In the genomic region with DNA sequence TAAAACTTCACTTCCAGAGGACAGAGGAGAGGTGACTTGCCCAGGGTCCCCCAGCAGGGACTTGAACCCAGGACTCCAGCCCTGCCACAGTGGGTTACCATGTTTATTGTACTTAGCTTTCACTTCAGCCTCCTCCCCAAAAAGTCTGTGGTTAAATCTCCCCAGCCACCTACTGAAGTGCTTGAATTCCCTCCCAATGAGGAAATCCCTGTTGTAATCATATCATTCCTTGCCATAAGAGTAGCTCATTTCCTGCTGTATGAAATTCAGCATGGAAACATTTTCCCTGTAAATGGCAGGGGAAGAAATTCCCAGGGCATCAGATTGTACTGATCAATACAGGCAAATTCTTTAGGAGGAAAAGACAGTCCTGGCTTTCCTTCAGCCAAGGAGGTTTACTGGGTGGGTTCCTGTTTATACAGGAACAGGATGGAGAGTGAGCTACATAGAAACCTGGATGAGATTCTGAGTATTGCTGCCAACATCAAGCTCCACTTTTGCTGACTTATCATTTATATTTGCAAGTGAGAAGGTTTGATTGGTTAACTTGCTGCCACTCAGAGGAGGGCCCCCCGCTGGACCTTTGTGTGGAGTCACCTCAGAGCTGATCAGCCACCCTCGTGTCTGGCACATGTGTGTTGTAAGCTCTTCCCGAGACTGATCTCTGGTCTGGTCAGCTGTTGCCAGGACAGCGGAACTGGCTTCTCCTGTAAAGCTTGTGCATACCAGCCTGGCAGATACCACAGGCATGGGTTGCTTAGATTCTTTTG, we compare ENCODE assay signal across 1 cellular context.
TF ChIP-seq lines count a peak whose summit lies in the region.

No MANE protein-coding gene starts in this region.

TF ChIP-seq in HepG2, 621 proteins besides CTCF, POLR2A, EP300 and RAD21 (continued from another document and continues in another):
- TF ChIP-seq, protein P1, sequence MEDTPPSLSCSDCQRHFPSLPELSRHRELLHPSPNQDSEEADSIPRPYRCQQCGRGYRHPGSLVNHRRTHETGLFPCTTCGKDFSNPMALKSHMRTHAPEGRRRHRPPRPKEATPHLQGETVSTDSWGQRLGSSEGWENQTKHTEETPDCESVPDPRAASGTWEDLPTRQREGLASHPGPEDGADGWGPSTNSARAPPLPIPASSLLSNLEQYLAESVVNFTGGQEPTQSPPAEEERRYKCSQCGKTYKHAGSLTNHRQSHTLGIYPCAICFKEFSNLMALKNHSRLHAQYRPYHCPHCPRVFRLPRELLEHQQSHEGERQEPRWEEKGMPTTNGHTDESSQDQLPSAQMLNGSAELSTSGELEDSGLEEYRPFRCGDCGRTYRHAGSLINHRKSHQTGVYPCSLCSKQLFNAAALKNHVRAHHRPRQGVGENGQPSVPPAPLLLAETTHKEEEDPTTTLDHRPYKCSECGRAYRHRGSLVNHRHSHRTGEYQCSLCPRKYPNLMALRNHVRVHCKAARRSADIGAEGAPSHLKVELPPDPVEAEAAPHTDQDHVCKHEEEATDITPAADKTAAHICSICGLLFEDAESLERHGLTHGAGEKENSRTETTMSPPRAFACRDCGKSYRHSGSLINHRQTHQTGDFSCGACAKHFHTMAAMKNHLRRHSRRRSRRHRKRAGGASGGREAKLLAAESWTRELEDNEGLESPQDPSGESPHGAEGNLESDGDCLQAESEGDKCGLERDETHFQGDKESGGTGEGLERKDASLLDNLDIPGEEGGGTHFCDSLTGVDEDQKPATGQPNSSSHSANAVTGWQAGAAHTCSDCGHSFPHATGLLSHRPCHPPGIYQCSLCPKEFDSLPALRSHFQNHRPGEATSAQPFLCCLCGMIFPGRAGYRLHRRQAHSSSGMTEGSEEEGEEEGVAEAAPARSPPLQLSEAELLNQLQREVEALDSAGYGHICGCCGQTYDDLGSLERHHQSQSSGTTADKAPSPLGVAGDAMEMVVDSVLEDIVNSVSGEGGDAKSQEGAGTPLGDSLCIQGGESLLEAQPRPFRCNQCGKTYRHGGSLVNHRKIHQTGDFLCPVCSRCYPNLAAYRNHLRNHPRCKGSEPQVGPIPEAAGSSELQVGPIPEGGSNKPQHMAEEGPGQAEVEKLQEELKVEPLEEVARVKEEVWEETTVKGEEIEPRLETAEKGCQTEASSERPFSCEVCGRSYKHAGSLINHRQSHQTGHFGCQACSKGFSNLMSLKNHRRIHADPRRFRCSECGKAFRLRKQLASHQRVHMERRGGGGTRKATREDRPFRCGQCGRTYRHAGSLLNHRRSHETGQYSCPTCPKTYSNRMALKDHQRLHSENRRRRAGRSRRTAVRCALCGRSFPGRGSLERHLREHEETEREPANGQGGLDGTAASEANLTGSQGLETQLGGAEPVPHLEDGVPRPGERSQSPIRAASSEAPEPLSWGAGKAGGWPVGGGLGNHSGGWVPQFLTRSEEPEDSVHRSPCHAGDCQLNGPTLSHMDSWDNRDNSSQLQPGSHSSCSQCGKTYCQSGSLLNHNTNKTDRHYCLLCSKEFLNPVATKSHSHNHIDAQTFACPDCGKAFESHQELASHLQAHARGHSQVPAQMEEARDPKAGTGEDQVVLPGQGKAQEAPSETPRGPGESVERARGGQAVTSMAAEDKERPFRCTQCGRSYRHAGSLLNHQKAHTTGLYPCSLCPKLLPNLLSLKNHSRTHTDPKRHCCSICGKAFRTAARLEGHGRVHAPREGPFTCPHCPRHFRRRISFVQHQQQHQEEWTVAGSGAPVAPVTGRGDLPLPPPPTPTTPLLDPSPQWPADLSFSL (CRISPR knock-in tag; IDR thresholded peaks at IDR 0.05) = no peak
- TF ChIP-seq TBX3 (IDR thresholded peaks at IDR 0.05; ENCODE audit: borderline replicate concordance) = no peak
- no peak for TF ChIP-seq TSC22D2 (CRISPR knock-in tag; IDR thresholded peaks at IDR 0.05; ENCODE audit: borderline replicate concordance)
- 0 out of 2 replicates have a peak, but pooled peaks have one; percentile 37 for TF ChIP-seq ZBTB38 (CRISPR knock-in tag; IDR thresholded peaks at IDR 0.05)
- peak; percentile 60; the same call in 1 of the 2 replicates for TF ChIP-seq CCDC6 (CRISPR knock-in tag; IDR thresholded peaks at IDR 0.05)
- no peak for TF ChIP-seq ZNF615 (CRISPR knock-in tag; IDR thresholded peaks at IDR 0.05; ENCODE audit: borderline replicate concordance)
- TF ChIP-seq, protein P2, sequence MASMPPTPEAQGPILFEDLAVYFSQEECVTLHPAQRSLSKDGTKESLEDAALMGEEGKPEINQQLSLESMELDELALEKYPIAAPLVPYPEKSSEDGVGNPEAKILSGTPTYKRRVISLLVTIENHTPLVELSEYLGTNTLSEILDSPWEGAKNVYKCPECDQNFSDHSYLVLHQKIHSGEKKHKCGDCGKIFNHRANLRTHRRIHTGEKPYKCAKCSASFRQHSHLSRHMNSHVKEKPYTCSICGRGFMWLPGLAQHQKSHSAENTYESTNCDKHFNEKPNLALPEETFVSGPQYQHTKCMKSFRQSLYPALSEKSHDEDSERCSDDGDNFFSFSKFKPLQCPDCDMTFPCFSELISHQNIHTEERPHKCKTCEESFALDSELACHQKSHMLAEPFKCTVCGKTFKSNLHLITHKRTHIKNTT (CRISPR knock-in tag; IDR thresholded peaks at IDR 0.05) = no peak
- TF ChIP-seq, protein P3, sequence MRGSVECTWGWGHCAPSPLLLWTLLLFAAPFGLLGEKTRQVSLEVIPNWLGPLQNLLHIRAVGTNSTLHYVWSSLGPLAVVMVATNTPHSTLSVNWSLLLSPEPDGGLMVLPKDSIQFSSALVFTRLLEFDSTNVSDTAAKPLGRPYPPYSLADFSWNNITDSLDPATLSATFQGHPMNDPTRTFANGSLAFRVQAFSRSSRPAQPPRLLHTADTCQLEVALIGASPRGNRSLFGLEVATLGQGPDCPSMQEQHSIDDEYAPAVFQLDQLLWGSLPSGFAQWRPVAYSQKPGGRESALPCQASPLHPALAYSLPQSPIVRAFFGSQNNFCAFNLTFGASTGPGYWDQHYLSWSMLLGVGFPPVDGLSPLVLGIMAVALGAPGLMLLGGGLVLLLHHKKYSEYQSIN (CRISPR knock-in tag; IDR thresholded peaks at IDR 0.05; ENCODE audit: borderline replicate concordance) = no peak
- no peak for TF ChIP-seq ZSCAN30 (CRISPR knock-in tag; IDR thresholded peaks at IDR 0.05)
- TF ChIP-seq, protein P4, sequence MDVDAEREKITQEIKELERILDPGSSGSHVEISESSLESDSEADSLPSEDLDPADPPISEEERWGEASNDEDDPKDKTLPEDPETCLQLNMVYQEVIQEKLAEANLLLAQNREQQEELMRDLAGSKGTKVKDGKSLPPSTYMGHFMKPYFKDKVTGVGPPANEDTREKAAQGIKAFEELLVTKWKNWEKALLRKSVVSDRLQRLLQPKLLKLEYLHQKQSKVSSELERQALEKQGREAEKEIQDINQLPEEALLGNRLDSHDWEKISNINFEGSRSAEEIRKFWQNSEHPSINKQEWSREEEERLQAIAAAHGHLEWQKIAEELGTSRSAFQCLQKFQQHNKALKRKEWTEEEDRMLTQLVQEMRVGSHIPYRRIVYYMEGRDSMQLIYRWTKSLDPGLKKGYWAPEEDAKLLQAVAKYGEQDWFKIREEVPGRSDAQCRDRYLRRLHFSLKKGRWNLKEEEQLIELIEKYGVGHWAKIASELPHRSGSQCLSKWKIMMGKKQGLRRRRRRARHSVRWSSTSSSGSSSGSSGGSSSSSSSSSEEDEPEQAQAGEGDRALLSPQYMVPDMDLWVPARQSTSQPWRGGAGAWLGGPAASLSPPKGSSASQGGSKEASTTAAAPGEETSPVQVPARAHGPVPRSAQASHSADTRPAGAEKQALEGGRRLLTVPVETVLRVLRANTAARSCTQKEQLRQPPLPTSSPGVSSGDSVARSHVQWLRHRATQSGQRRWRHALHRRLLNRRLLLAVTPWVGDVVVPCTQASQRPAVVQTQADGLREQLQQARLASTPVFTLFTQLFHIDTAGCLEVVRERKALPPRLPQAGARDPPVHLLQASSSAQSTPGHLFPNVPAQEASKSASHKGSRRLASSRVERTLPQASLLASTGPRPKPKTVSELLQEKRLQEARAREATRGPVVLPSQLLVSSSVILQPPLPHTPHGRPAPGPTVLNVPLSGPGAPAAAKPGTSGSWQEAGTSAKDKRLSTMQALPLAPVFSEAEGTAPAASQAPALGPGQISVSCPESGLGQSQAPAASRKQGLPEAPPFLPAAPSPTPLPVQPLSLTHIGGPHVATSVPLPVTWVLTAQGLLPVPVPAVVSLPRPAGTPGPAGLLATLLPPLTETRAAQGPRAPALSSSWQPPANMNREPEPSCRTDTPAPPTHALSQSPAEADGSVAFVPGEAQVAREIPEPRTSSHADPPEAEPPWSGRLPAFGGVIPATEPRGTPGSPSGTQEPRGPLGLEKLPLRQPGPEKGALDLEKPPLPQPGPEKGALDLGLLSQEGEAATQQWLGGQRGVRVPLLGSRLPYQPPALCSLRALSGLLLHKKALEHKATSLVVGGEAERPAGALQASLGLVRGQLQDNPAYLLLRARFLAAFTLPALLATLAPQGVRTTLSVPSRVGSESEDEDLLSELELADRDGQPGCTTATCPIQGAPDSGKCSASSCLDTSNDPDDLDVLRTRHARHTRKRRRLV (CRISPR knock-in tag; IDR thresholded peaks at IDR 0.05) = no peak
- TF ChIP-seq ZNF260 (CRISPR knock-in tag; IDR thresholded peaks at IDR 0.05; ENCODE audit: borderline replicate concordance, low read depth) = no peak
- TF ChIP-seq, protein P5, sequence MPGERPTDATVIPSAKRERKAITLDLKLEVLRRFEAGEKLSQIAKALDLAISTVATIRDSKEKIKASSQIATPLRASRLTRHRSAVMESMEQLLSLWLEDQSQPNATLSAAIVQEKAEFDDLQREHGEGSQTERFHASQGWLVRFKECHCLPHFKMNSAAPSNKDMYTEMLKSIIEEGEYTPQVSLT (CRISPR knock-in tag; IDR thresholded peaks at IDR 0.05; ENCODE audit: borderline replicate concordance, low read depth) = no peak
- TF ChIP-seq, protein P6, sequence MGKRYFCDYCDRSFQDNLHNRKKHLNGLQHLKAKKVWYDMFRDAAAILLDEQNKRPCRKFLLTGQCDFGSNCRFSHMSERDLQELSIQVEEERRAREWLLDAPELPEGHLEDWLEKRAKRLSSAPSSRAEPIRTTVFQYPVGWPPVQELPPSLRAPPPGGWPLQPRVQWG (CRISPR knock-in tag; IDR thresholded peaks at IDR 0.05; ENCODE audit: borderline replicate concordance, low read depth) = no peak
- no peak for TF ChIP-seq BCL6 (CRISPR knock-in tag; IDR thresholded peaks at IDR 0.05)
- 0 out of 2 replicates have a peak, but pooled peaks have one; percentile 37 for TF ChIP-seq MIER3 (CRISPR knock-in tag; IDR thresholded peaks at IDR 0.05; ENCODE audit: borderline replicate concordance)
- TF ChIP-seq SMAD1 (CRISPR knock-in tag; IDR thresholded peaks at IDR 0.05; ENCODE audit: borderline replicate concordance, low read depth) = no peak
- TF ChIP-seq ATAD3A (CRISPR knock-in tag; IDR thresholded peaks at IDR 0.05) = no peak
- no peak for TF ChIP-seq CREB1 (IDR thresholded peaks at IDR 0.05)
- TF ChIP-seq CREB1 (CRISPR knock-in tag; IDR thresholded peaks at IDR 0.05) = no peak
- TF ChIP-seq ZMYM2 (CRISPR knock-in tag; IDR thresholded peaks at IDR 0.05) = no peak
- TF ChIP-seq CBX1 (IDR thresholded peaks at IDR 0.05; ENCODE audit: low read depth) = no peak
- TF ChIP-seq ATRX (CRISPR knock-in tag; IDR thresholded peaks at IDR 0.05; ENCODE audit: borderline replicate concordance) = no peak
- TF ChIP-seq, protein P7, sequence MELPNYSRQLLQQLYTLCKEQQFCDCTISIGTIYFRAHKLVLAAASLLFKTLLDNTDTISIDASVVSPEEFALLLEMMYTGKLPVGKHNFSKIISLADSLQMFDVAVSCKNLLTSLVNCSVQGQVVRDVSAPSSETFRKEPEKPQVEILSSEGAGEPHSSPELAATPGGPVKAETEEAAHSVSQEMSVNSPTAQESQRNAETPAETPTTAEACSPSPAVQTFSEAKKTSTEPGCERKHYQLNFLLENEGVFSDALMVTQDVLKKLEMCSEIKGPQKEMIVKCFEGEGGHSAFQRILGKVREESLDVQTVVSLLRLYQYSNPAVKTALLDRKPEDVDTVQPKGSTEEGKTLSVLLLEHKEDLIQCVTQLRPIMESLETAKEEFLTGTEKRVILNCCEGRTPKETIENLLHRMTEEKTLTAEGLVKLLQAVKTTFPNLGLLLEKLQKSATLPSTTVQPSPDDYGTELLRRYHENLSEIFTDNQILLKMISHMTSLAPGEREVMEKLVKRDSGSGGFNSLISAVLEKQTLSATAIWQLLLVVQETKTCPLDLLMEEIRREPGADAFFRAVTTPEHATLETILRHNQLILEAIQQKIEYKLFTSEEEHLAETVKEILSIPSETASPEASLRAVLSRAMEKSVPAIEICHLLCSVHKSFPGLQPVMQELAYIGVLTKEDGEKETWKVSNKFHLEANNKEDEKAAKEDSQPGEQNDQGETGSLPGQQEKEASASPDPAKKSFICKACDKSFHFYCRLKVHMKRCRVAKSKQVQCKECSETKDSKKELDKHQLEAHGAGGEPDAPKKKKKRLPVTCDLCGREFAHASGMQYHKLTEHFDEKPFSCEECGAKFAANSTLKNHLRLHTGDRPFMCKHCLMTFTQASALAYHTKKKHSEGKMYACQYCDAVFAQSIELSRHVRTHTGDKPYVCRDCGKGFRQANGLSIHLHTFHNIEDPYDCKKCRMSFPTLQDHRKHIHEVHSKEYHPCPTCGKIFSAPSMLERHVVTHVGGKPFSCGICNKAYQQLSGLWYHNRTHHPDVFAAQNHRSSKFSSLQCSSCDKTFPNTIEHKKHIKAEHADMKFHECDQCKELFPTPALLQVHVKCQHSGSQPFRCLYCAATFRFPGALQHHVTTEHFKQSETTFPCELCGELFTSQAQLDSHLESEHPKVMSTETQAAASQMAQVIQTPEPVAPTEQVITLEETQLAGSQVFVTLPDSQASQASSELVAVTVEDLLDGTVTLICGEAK (IDR thresholded peaks at IDR 0.05) = no peak
- TF ChIP-seq, protein P7 (CRISPR knock-in tag; IDR thresholded peaks at IDR 0.05) = no peak; the same call in 1 of the 2 replicates
- no peak for TF ChIP-seq SIX1 (CRISPR knock-in tag; IDR thresholded peaks at IDR 0.05; ENCODE audit: borderline replicate concordance)
